11 cellular contexts compared by ENCODE assay signal in genomic region chr15:99706557-99707303, GRCh38. TPM values are rescaled to one million over a fixed set of nuclear protein-coding genes. Genes with fewer than 3 reads are reported as not detected.
A peak's percentile ranks its signal among the peaks of the same experiment; 100 is the strongest.
DNase-seq lines count a peak whose midpoint lies in the region; ATAC-seq, FAIRE-seq and TF ChIP-seq lines count a peak whose summit lies in the region.
"Had no signal": no experiment of that assay in that cellular context is flagged by ENCODE, and none has a peak within 500 bp of the region (broad histone marks: within the 10 kb centered on the region; RNA-seq: fewer than 3 reads in every experiment).

No MANE protein-coding gene starts in this region.

- dilution Hi-C loops in endothelial cell of umbilical vein (cut with MboI; ENCODE audit: extremely low pct_ligation_motif_present, low sequenced_read_pairs): loop anchor here (25.0 kb wide), 1 partner anchor 419 kb away; no protein-coding TSS in a partner anchor

- DNase-seq in activated CD4-positive, alpha-beta T cell treated with anti-CD3 and anti-CD28 coated beads for 48 hours: peak; percentile 60
- DNase-seq in endothelial cell of umbilical vein (ENCODE audit: low read depth, low spot score): no peak
- no peak for DNase-seq in stimulated activated effector memory CD8-positive, alpha-beta T cell treated with anti-CD3 and anti-CD28 coated beads, Interleukin-12 subunit alpha, Interleukin-12 subunit beta, amount 100 ng/mL, for 72 hours (ENCODE audit: low spot score in 2 of 2)
- no peak for DNase-seq in NCI-H2081 (lab: John Stamatoyannopoulos, UW)
- DNase-seq in head of caudate nucleus: no peak
- DNase-seq in urothelium cell line (ENCODE audit: low spot score): no peak
- no peak for DNase-seq in MG63
- DNase-seq: GDM1, islet precursor cell, testis had no signal

- POLR2A ChIA-PET in HEK293 (lab: Yijun Ruan, JAX) (interaction anchor here (1.0 kb wide), 1 partner anchor 27 kb away, joined by 3 read pairs; the partner anchor contains the start of gene LYSMD4), endothelial cell of umbilical vein (lab: Charles Lee) (no interaction called here)

- no peak for TF ChIP-seq POLR2A in endothelial cell of umbilical vein (IDR thresholded peaks at IDR 0.05; ENCODE audit: low read depth, low read length)

- H3K4me3 ChIP-seq in HEK293 (ENCODE audit: low read depth, low read length) (no peak overlapping the region), endothelial cell of umbilical vein (replicated peaks in 1 of 3; ENCODE audit: insufficient read depth in 1 of 3, low read depth in 1 of 3, low read length in 3 of 3) (no peak overlapping the region), MG63 (no peak overlapping the region)
- H3K4me3 ChIP-seq: testis had no signal

- H3K79me2 ChIP-seq in endothelial cell of umbilical vein (ENCODE audit: control insufficient read depth, insufficient read depth, low read length): no peaks in the 10 kb centered on the region

- H3K36me3 Mint-ChIP-seq in stimulated activated effector memory CD8-positive, alpha-beta T cell treated with anti-CD3 and anti-CD28 coated beads, Interleukin-12 subunit alpha, Interleukin-12 subunit beta, amount 100 ng/mL, for 72 hours: peaks cover 32% of the 10 kb centered on the region

- intact Hi-C loops in endothelial cell of umbilical vein (cut with micrococcal nuclease): no loop called here
- intact Hi-C loops in head of caudate nucleus (cut with DNase I): no loop called here

- H3K36me3 ChIP-seq in HEK293 (ENCODE audit: control insufficient read depth in 2 of 2, insufficient read depth in 1 of 2, low read length in 2 of 2): peaks cover 4 to 15% of the 10 kb centered on the region in 2 experiments
- peaks cover 0 to 9% of the 10 kb centered on the region in 2 experiments for H3K36me3 ChIP-seq in endothelial cell of umbilical vein (ENCODE audit: control insufficient read depth in 2 of 2, extremely low read depth in 1 of 2, insufficient read depth in 2 of 2, low read length in 2 of 2)
- H3K36me3 ChIP-seq in MG63: peaks cover 51% of the 10 kb centered on the region

- CTCF ChIA-PET in HEK293 (lab: Yijun Ruan, JAX): interaction anchor here (0.7 to 2.9 kb wide), 3 partner anchors 18 to 420 kb away, joined by 3 to 10 read pairs (median 5); no protein-coding TSS in a partner anchor
- CTCF ChIA-PET in endothelial cell of umbilical vein (lab: Charles Lee): interaction anchor here (0.8 to 6.1 kb wide), 6 partner anchors 23 to 434 kb away, joined by 3 to 230 read pairs (median 6); no protein-coding TSS in a partner anchor

- TF ChIP-seq CTCF in HEK293 (tag by site-specific recombination; IDR thresholded peaks at IDR 0.05) (no peak), endothelial cell of umbilical vein (IDR thresholded peaks at IDR 0.05; ENCODE audit: extremely low read depth in 1 of 2, insufficient read depth in 1 of 2, low read depth in 1 of 2, low read length in 2 of 2) (no peak)

- no TSS peak for BruUV-seq in endothelial cell of umbilical vein (replicated peaks; lab: Mats Ljungman, UMichigan)

- FAIRE-seq in endothelial cell of umbilical vein (lab: Jason Lieb, UNC): no peak
- FAIRE-seq in urothelium cell line (lab: Jason Lieb, UNC): no peak

- no peaks in the 10 kb centered on the region for H3K9me1 ChIP-seq in endothelial cell of umbilical vein (replicated peaks; ENCODE audit: control insufficient read depth, extremely low read depth, insufficient read depth, low read length)

- H3K27ac ChIP-seq in HEK293 (ENCODE audit: extremely low read depth, low read depth, low read length) (no peak overlapping the region), endothelial cell of umbilical vein (ENCODE audit: insufficient read depth, low read depth, low read length) (peak overlapping the region; percentile 60)

- peak overlapping the region; percentile 52 for H3K27ac Mint-ChIP-seq in stimulated activated effector memory CD8-positive, alpha-beta T cell treated with anti-CD3 and anti-CD28 coated beads, Interleukin-12 subunit alpha, Interleukin-12 subunit beta, amount 100 ng/mL, for 72 hours

- ATAC-seq in stimulated activated effector memory CD8-positive, alpha-beta T cell treated with anti-CD3 and anti-CD28 coated beads, Interleukin-12 subunit alpha, Interleukin-12 subunit beta, amount 100 ng/mL, for 72 hours: peak; percentile 67

- H3K4me1 ChIP-seq in HEK293 (ENCODE audit: control insufficient read depth, insufficient read depth, low read length) (peaks cover 7% of the 10 kb centered on the region; the same call in 1 of the 2 replicates), endothelial cell of umbilical vein (ENCODE audit: control insufficient read depth, extremely low read depth, insufficient read depth, low read length) (peaks cover 47% of the 10 kb centered on the region)

- H3K9me3 Mint-ChIP-seq in stimulated activated effector memory CD8-positive, alpha-beta T cell treated with anti-CD3 and anti-CD28 coated beads, Interleukin-12 subunit alpha, Interleukin-12 subunit beta, amount 100 ng/mL, for 72 hours: no peaks in the 10 kb centered on the region

- H3K9me3 ChIP-seq in HEK293 (ENCODE audit: control insufficient read depth, insufficient read depth, low read depth, low read length) (no peaks in the 10 kb centered on the region), endothelial cell of umbilical vein (replicated peaks; ENCODE audit: control insufficient read depth, insufficient read depth, low read length) (no peaks in the 10 kb centered on the region), MG63 (no peaks in the 10 kb centered on the region)
- H3K9me3 ChIP-seq: testis had no signal

- peak overlapping the region; percentile 50 for H3K4me3 Mint-ChIP-seq in stimulated activated effector memory CD8-positive, alpha-beta T cell treated with anti-CD3 and anti-CD28 coated beads, Interleukin-12 subunit alpha, Interleukin-12 subunit beta, amount 100 ng/mL, for 72 hours

- H2AFZ ChIP-seq in endothelial cell of umbilical vein (ENCODE audit: low read depth, low read length): no peak overlapping the region

- H3K4me2 ChIP-seq in endothelial cell of umbilical vein (ENCODE audit: insufficient read depth, low read length): peak overlapping the region; percentile 19

- H3K9ac ChIP-seq in endothelial cell of umbilical vein (replicated peaks; ENCODE audit: extremely low read depth, insufficient read depth, low read length): no peak overlapping the region

- peaks cover 40% of the 10 kb centered on the region for H3K4me1 Mint-ChIP-seq in stimulated activated effector memory CD8-positive, alpha-beta T cell treated with anti-CD3 and anti-CD28 coated beads, Interleukin-12 subunit alpha, Interleukin-12 subunit beta, amount 100 ng/mL, for 72 hours

- H3K27me3 ChIP-seq in endothelial cell of umbilical vein (ENCODE audit: control insufficient read depth in 2 of 2, insufficient read depth in 2 of 2, low read length in 2 of 2) (no peaks in the 10 kb centered on the region), MG63 (no peaks in the 10 kb centered on the region)
- H3K27me3 ChIP-seq: testis had no signal

- no peaks in the 10 kb centered on the region for H4K20me1 ChIP-seq in endothelial cell of umbilical vein (replicated peaks; ENCODE audit: control insufficient read depth, extremely low read depth, insufficient read depth, low read length)

TF ChIP-seq in HEK293, 187 proteins besides CTCF, POLR2A, EP300 and RAD21:
- TF ChIP-seq ZFP37 (tag by site-specific recombination; IDR thresholded peaks at IDR 0.05) (no peak), SCRT2 (tag by site-specific recombination; IDR thresholded peaks at IDR 0.05) (0 out of 2 replicates have a peak, but pooled peaks have one; percentile 7)

TF ChIP-seq in endothelial cell of umbilical vein, 7 proteins besides CTCF, POLR2A, EP300 and RAD21:
- TF ChIP-seq GATA2 (IDR thresholded peaks at IDR 0.05; ENCODE audit: insufficient read depth, insufficient read length, low read depth, low read length) (no peak), EZH2 (IDR thresholded peaks at IDR 0.05; ENCODE audit: borderline replicate concordance, low read depth, low read length, severe bottlenecking) (no peak), MYC (IDR thresholded peaks at IDR 0.05; ENCODE audit: low read depth, low read length) (no peak), JUN (IDR thresholded peaks at IDR 0.05; ENCODE audit: borderline replicate concordance, insufficient read depth, insufficient read length, low read depth) (no peak), POLR2AphosphoS5 (IDR thresholded peaks at IDR 0.05; ENCODE audit: insufficient read depth, low read depth, low read length) (no peak), MAX (IDR thresholded peaks at IDR 0.05; ENCODE audit: insufficient read depth, insufficient read length) (no peak), FOS (IDR thresholded peaks at IDR 0.05; ENCODE audit: borderline replicate concordance, insufficient read depth, low read length) (no peak)

RNA-seq across cellular contexts. Expression of gene LYSMD4, which starts 26.5 kb away (rescaled TPM):
- 7.0 and 8.4 TPM in 2 replicates for total RNA-seq in endothelial cell of umbilical vein
- polyA plus RNA-seq in endothelial cell of umbilical vein: 6.9 and 7.1 TPM in 2 replicates
- 5.1 and 6.4 TPM in 2 replicates for polyA plus RNA-seq in endothelial cell of umbilical vein (2011; cell fraction: cytosol; rRNA removed)
- 15.1 and 16.9 TPM in 2 replicates for polyA plus RNA-seq in endothelial cell of umbilical vein (2011; cell fraction: nucleus; rRNA removed)
- polyA plus RNA-seq in endothelial cell of umbilical vein (2012): 4.2 and 7.1 TPM in 2 replicates
- 6.5 and 8.5 TPM in 2 replicates for polyA minus RNA-seq in endothelial cell of umbilical vein
- 4.9 TPM for polyA minus RNA-seq in endothelial cell of umbilical vein (2011; cell fraction: cytosol; rRNA and poly(A)+ RNA removed)
- 5.0 and 6.2 TPM in 2 replicates for polyA minus RNA-seq in endothelial cell of umbilical vein (2011; cell fraction: nucleus; rRNA and poly(A)+ RNA removed)
- total RNA-seq in MG63 (2014; rRNA removed; shearing (Covaris generic); ENCODE audit: low replicate concordance): 7.0 and 7.6 TPM in 2 replicates
